In the genomic region with DNA sequence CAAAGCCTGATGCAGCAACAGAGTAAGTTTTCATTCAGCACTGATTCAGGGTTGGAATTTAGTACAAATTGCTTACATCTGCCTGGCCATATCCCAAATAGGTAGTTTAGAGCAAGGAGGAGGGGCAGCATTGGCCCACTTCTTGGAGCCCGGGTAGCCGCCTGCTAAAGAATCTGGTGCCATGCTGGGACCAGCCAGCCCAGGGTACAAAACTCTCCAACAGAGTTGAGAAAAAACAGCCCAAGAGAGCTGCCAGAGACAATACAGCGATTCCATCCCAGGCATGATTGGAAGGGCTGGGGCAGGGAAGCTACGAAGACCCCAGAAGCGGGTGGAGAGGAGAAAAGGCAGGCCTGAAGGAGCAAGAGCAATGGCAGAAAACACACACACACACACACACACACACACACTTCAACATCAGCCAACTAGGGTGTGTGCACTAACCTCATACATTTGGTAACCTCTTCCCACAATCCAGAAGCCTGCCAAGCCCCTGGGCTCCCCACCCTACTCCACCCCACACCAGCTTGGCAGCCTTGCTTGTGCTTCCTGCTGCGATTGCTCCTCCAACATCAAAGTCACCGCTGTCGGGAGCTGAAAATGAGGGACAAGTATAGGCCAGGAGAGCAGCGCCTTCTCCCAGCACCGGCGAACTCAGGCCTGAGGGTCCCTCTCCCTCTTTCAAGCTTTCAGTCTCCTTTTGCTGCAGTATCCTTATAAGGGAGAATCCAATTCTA, we compare ENCODE assay signal across 1 cellular context.
TF ChIP-seq lines count a peak whose summit lies in the region.

No MANE protein-coding gene starts in this region.

TF ChIP-seq in SK-N-SH, 30 proteins besides CTCF, POLR2A, EP300 and RAD21:
- TF ChIP-seq, protein P1, sequence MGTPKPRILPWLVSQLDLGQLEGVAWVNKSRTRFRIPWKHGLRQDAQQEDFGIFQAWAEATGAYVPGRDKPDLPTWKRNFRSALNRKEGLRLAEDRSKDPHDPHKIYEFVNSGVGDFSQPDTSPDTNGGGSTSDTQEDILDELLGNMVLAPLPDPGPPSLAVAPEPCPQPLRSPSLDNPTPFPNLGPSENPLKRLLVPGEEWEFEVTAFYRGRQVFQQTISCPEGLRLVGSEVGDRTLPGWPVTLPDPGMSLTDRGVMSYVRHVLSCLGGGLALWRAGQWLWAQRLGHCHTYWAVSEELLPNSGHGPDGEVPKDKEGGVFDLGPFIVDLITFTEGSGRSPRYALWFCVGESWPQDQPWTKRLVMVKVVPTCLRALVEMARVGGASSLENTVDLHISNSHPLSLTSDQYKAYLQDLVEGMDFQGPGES (IDR thresholded peaks at IDR 0.05; ENCODE audit: low read depth, low read length), result no peak
- TF ChIP-seq FOXM1 (IDR thresholded peaks at IDR 0.05; ENCODE audit: low read depth), result no peak
- TF ChIP-seq MXI1 (IDR thresholded peaks at IDR 0.05; ENCODE audit: low read depth, low read length), result no peak
- TF ChIP-seq RCOR1 (IDR thresholded peaks at IDR 0.05; ENCODE audit: low read length), result no peak
- no peak for TF ChIP-seq GABPA (IDR thresholded peaks at IDR 0.05; ENCODE audit: low read depth)
- TF ChIP-seq, protein P2, sequence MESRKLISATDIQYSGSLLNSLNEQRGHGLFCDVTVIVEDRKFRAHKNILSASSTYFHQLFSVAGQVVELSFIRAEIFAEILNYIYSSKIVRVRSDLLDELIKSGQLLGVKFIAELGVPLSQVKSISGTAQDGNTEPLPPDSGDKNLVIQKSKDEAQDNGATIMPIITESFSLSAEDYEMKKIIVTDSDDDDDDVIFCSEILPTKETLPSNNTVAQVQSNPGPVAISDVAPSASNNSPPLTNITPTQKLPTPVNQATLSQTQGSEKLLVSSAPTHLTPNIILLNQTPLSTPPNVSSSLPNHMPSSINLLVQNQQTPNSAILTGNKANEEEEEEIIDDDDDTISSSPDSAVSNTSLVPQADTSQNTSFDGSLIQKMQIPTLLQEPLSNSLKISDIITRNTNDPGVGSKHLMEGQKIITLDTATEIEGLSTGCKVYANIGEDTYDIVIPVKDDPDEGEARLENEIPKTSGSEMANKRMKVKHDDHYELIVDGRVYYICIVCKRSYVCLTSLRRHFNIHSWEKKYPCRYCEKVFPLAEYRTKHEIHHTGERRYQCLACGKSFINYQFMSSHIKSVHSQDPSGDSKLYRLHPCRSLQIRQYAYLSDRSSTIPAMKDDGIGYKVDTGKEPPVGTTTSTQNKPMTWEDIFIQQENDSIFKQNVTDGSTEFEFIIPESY (IDR thresholded peaks at IDR 0.05; ENCODE audit: borderline replicate concordance, low read depth), result no peak
- no peak for TF ChIP-seq TEAD4 (IDR thresholded peaks at IDR 0.05; ENCODE audit: borderline replicate concordance, insufficient read depth)
- TF ChIP-seq NRF1 (IDR thresholded peaks at IDR 0.05; ENCODE audit: low read depth, low read length), result no peak
- TF ChIP-seq CHD2 (IDR thresholded peaks at IDR 0.05; ENCODE audit: low read length, partially characterized antibody), result no peak
- no peak for TF ChIP-seq TCF12 (IDR thresholded peaks at IDR 0.05)
TF ChIP-seq in SK-N-SH: peak in this region for 0.
